In the genomic region with DNA sequence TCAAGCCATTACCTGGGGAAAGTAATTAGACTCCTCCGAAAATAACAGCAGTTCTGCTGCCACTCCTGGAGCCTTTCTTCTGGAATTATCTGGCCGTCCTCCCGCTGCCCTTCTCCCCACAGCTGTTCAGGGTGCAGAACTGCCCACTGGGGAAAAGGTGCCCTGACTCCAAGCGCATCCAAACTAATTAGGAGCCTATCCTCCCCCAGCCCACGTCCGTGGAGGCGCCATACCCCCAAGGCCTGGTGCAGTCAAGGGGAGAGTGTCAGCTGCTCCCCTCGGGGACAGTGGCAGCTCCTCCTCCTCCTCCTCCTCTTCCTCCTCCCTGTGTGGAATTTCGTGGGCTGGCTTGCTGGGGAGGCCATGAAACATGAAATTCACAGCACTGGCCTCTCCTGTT, we compare ENCODE assay signal across 14 cellular contexts.
A peak's percentile ranks its signal among the peaks of the same experiment; 100 is the strongest.
DNase-seq lines count a peak whose midpoint lies in the region; ATAC-seq, FAIRE-seq and TF ChIP-seq lines count a peak whose summit lies in the region.
"Had no signal": no experiment of that assay in that cellular context is flagged by ENCODE, and none has a peak within 500 bp of the region (broad histone marks: within the 10 kb centered on the region; RNA-seq: fewer than 3 reads in every experiment).

No MANE protein-coding gene starts in this region.

- TF ChIP-seq POLR2A in HepG2 (IDR thresholded peaks at IDR 0.05; ENCODE audit: insufficient read depth in 1 of 2, low read depth in 2 of 2, low read length in 2 of 2) = no peak

- FAIRE-seq in HepG2 (lab: Jason Lieb, UNC) = no peak

- no peaks in the 10 kb centered on the region for H3K79me2 ChIP-seq in HepG2 (ENCODE audit: insufficient read depth, low read length)

- intact Hi-C loops in HepG2 (cut with micrococcal nuclease; ENCODE audit: unreplicated experiment) = no loop called here

- in situ Hi-C loops in HepG2 (cut with HindIII; ENCODE audit: extremely low pct_ligation_motif_present, low pct_unique_long_range_greater_than_20kb) = no loop called here

- TF ChIP-seq CTCF in HepG2 (CRISPR knock-in tag; IDR thresholded peaks at IDR 0.05) = no peak

- H3K27me3 ChIP-seq in BLaER1 (no peaks in the 10 kb centered on the region), HepG2 (ENCODE audit: control insufficient read depth in 1 of 2, insufficient read depth in 2 of 2, low read length in 2 of 2) (no peaks in the 10 kb centered on the region)

- H3K4me1 ChIP-seq in BLaER1 (peaks cover 54% of the 10 kb centered on the region), HepG2 (ENCODE audit: insufficient read depth, low read length) (no peaks in the 10 kb centered on the region)

- H3K9ac ChIP-seq in BLaER1 (peak overlapping the region; percentile 68), HepG2 (ENCODE audit: insufficient read depth, low read depth, low read length) (no peak overlapping the region)

- DNase-seq in HepG2 (ENCODE audit: low spot score) (no peak), superior temporal gyrus (ENCODE audit: extremely low spot score) (no peak), NCI-H82 treated with DMSO at 0.1 percent for 48 hours (lab: John Stamatoyannopoulos, UW; ENCODE audit: unreplicated experiment) (no peak)
- no peak for DNase-seq in activated naive CD4-positive, alpha-beta T cell treated with anti-CD3 and anti-CD28 coated beads, Interleukin-2, amount 50 U/mL, for 16 hours
- DNase-seq: activated CD8-positive, alpha-beta memory T cell treated with anti-CD3 and anti-CD28 coated beads, Interleukin-2, amount 50 U/mL, for 4 hours; DMS 273 treated with DMSO at 0.1 percent for 48 hours; NCI-H2029 treated with DMSO at 0.1 percent for 48 hours; NCI-H774; stimulated activated CD4-positive, alpha-beta T cell treated with anti-CD3 and anti-CD28 coated beads, Interleukin-1b, Interleukin-23, amount 100 ng/mL, for 48 hours had no signal

- H3K27ac ChIP-seq in BLaER1 = peak overlapping the region; percentile 77
- H3K27ac ChIP-seq in HepG2 (ENCODE audit: extremely low read length, insufficient read depth, low read length) = no peak overlapping the region
- H3K27ac ChIP-seq: SK-N-MC had no signal

- WGBS in HepG2 (ENCODE audit: low lambda C conversion rate) = 86% methylated on average over 8 of the region's 9 CpGs

- TF ChIP-seq RAD21 in HepG2 (CRISPR knock-in tag; IDR thresholded peaks at IDR 0.05) = no peak

- CTCF ChIA-PET in HepG2 (lab: Yijun Ruan, JAX; ENCODE audit: low intra/inter-chr PET ratio, low total read pairs) = no interaction called here

- POLR2A ChIA-PET in HepG2 (lab: Yijun Ruan, JAX) = no interaction called here

- no peaks in the 10 kb centered on the region for H3K36me3 ChIP-seq in BLaER1
- 0 out of 5 replicates have a peak, but pooled peaks cover 0 to 3% of the 10 kb centered on the region in 2 experiments for H3K36me3 ChIP-seq in HepG2 (replicated peaks in 1 of 2; ENCODE audit: control insufficient read depth in 1 of 2, insufficient read depth in 2 of 2, low read length in 2 of 2)

- H4K20me1 ChIP-seq in BLaER1 (no peaks in the 10 kb centered on the region), HepG2 (ENCODE audit: insufficient read depth, low read length) (no peaks in the 10 kb centered on the region)

- no peaks in the 10 kb centered on the region for H3K9me3 ChIP-seq in BLaER1
- no peaks in the 10 kb centered on the region for H3K9me3 ChIP-seq in HepG2 (ENCODE audit: low read length)

- no peak overlapping the region for H2AFZ ChIP-seq in HepG2 (ENCODE audit: low read length)

- peak overlapping the region; percentile 49 for H3K4me3 ChIP-seq in BLaER1
- H3K4me3 ChIP-seq in HepG2 (replicated peaks in 1 of 3; ENCODE audit: insufficient read depth in 1 of 3, low read depth in 2 of 3, low read length in 3 of 3) = no peak overlapping the region
- H3K4me3 ChIP-seq: SK-N-MC had no signal

- TF ChIP-seq EP300 in HepG2 (IDR thresholded peaks at IDR 0.05; ENCODE audit: low read depth in 2 of 2, low read length in 2 of 2) = no peak
- TF ChIP-seq EP300 in HepG2 (CRISPR knock-in tag; IDR thresholded peaks at IDR 0.05; ENCODE audit: borderline replicate concordance) = no peak

- ATAC-seq in GM19463 (IDR thresholded peaks at IDR 0.05; ENCODE audit: unreplicated experiment) = peak; percentile 19
- ATAC-seq in HG03432 (IDR thresholded peaks at IDR 0.05; ENCODE audit: unreplicated experiment) = peak; percentile 5
- ATAC-seq in HepG2 = no peak
- ATAC-seq in HG02884 (IDR thresholded peaks at IDR 0.05; ENCODE audit: unreplicated experiment) = no peak

- H3K4me2 ChIP-seq in BLaER1 (peak overlapping the region; percentile 97), HepG2 (ENCODE audit: low read depth, low read length) (no peak overlapping the region)

- BruUV-seq in HepG2 (replicated peaks; lab: Mats Ljungman, UMichigan) = no TSS peak

TF ChIP-seq in HepG2, 621 proteins besides CTCF, POLR2A, EP300 and RAD21:
- TF ChIP-seq ZNF263 (CRISPR knock-in tag; IDR thresholded peaks at IDR 0.05) = 0 out of 2 replicates have a peak, but pooled peaks have one; percentile 23
- TF ChIP-seq NCOR1 (IDR thresholded peaks at IDR 0.05; ENCODE audit: borderline replicate concordance, low read length) = no peak

Comparison
In these comparisons a context has a peak if more than half of its experiments do, and no peak if none do; other contexts are left out.
1. ATAC-seq: peak in GM19463 (single experiment) and HG03432 (single experiment); none in HepG2 (single experiment) and HG02884 (single experiment).